Comparison of ENCODE assay signal across 20 cellular contexts in the genomic region with DNA sequence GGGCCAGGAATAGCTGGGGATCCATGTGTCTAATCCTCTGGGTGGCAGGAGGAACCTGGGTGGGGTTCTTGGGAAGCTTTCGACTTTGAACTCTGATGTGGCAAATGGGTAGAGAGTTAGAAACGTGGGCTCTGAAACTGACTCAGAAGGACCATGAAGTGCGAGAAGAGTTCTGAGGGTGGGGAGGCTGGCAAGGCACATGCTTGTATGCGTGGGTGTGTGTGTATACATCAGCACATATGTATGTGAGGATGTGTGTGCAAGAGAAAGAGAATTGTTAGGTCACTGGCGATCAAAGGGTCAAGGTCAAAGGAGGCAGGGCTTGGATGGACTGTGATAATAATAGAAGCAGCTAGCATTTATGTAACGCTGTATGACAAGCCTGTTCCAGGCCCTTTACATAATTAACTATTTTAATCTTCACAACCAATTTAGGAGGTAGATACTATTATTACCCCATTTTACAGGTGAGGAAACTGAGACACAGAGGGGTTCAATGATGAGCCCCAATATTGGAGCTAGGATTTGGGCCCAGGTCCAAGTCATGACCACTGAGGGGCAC.
DNase-seq lines count a peak whose midpoint lies in the region; ATAC-seq, FAIRE-seq and TF ChIP-seq lines count a peak whose summit lies in the region.
"Had no signal": no experiment of that assay in that cellular context is flagged by ENCODE, and none has a peak within 500 bp of the region (broad histone marks: within the 10 kb centered on the region; RNA-seq: fewer than 3 reads in every experiment).

No MANE protein-coding gene starts in this region.

- TF ChIP-seq CTCF in HepG2 (CRISPR knock-in tag; IDR thresholded peaks at IDR 0.05) (no peak), right lobe of liver (IDR thresholded peaks at IDR 0.05) (no peak), H1 (IDR thresholded peaks at IDR 0.05; ENCODE audit: control extremely low read depth in 1 of 3, insufficient read depth in 1 of 3, low read depth in 1 of 3, low read length in 3 of 3) (no peak)

- H4K8ac ChIP-seq in H1 (ENCODE audit: extremely low read depth, insufficient read depth, low read length) = no peak overlapping the region

- peak overlapping the region; percentile 31 for H3K27ac Mint-ChIP-seq in stimulated activated naive B cell treated with anti-CD40 and anti-IgM and Interleukin-4, amounts not matched to agents 10 μg/mL and 1 μg/mL and 100 μg/mL, for 72 hours
- H3K27ac Mint-ChIP-seq: CD8-positive, alpha-beta memory T cell had no signal

- H3K27ac ChIP-seq in HepG2 (ENCODE audit: extremely low read length, insufficient read depth, low read length) = no peak overlapping the region
- H3K27ac ChIP-seq in right lobe of liver = no peak overlapping the region
- H3K27ac ChIP-seq in H1 (ENCODE audit: low read depth, low read length) = no peak overlapping the region
- H3K27ac ChIP-seq: A549, BLaER1, SK-N-MC had no signal

- H4K20me1 ChIP-seq in HepG2 (ENCODE audit: insufficient read depth, low read length) (no peaks in the 10 kb centered on the region), H1 (replicated peaks in 1 of 2; ENCODE audit: control insufficient read depth in 1 of 2, insufficient read depth in 2 of 2, low read length in 2 of 2) (no peaks in the 10 kb centered on the region)
- H4K20me1 ChIP-seq: BLaER1 had no signal

- BruUV-seq in HepG2 (replicated peaks; lab: Mats Ljungman, UMichigan) = no TSS peak

- peaks cover 0 to 7% of the 10 kb centered on the region in 2 donors for H3K4me1 Mint-ChIP-seq in stimulated activated naive B cell treated with anti-CD40 and anti-IgM and Interleukin-4, amounts not matched to agents 10 μg/mL and 1 μg/mL and 100 μg/mL, for 72 hours

- H3K9me3 ChIP-seq in HepG2 (ENCODE audit: low read length) (no peaks in the 10 kb centered on the region), right lobe of liver (no peaks in the 10 kb centered on the region), MG63 (no peaks in the 10 kb centered on the region), H1 (ENCODE audit: insufficient read depth in 2 of 2, low read depth in 1 of 2, low read length in 1 of 2) (no peaks in the 10 kb centered on the region)
- H3K9me3 ChIP-seq: A549, BLaER1 had no signal

- H3K4me1 ChIP-seq in HepG2 (ENCODE audit: insufficient read depth, low read length) = no peaks in the 10 kb centered on the region
- no peaks in the 10 kb centered on the region for H3K4me1 ChIP-seq in right lobe of liver
- H3K4me1 ChIP-seq in H1 (replicated peaks in 1 of 4; ENCODE audit: control insufficient read depth in 3 of 4, insufficient read depth in 4 of 4, low read length in 3 of 4) = peaks cover 0 to 12% (median 7%) of the 10 kb centered on the region in 4 experiments; a peak in 6 of 7 replicates
- H3K4me1 ChIP-seq: A549, BLaER1 had no signal

- no peak for ATAC-seq in HepG2
- ATAC-seq in right lobe of liver = no peak
- no peak for ATAC-seq in stimulated activated naive B cell treated with anti-CD40 and anti-IgM and Interleukin-4, amounts not matched to agents 10 μg/mL and 1 μg/mL and 100 μg/mL, for 72 hours (replicated peaks)
- no peak for ATAC-seq in HG03025 (IDR thresholded peaks at IDR 0.05; ENCODE audit: low FRiP score, unreplicated experiment)
- no peak for ATAC-seq in GM18867 (IDR thresholded peaks at IDR 0.05; ENCODE audit: unreplicated experiment)
- ATAC-seq: A549 had no signal

- no peak overlapping the region for H3K18ac ChIP-seq in H1 (ENCODE audit: extremely low read depth, low read length)

- intact Hi-C loops in HepG2 (cut with micrococcal nuclease; ENCODE audit: unreplicated experiment) = no loop called here
- intact Hi-C loops in right lobe of liver (cut with DNase I) = no loop called here

- no peak overlapping the region; the same call in 1 of the 2 replicates for H2BK20ac ChIP-seq in H1 (ENCODE audit: low read length)

- H3K4me3 ChIP-seq in HepG2 (replicated peaks in 1 of 3; ENCODE audit: insufficient read depth in 1 of 3, low read depth in 2 of 3, low read length in 3 of 3) (no peak overlapping the region), right lobe of liver (no peak overlapping the region), MG63 (no peak overlapping the region), H1 (ENCODE audit: extremely low read depth in 1 of 4, insufficient read depth in 2 of 4, low read depth in 3 of 4, low read length in 4 of 4) (no peak overlapping the region)
- H3K4me3 ChIP-seq: A549, BLaER1, SK-N-MC had no signal

- no peaks in the 10 kb centered on the region for H3K79me1 ChIP-seq in H1 (ENCODE audit: low read depth, low read length)

- no peak overlapping the region for H3K4me3 Mint-ChIP-seq in stimulated activated naive B cell treated with anti-CD40 and anti-IgM and Interleukin-4, amounts not matched to agents 10 μg/mL and 1 μg/mL and 100 μg/mL, for 72 hours
- H3K4me3 Mint-ChIP-seq: CD8-positive, alpha-beta memory T cell had no signal

- H3K4me2 ChIP-seq in HepG2 (ENCODE audit: low read depth, low read length) (no peak overlapping the region), H1 (ENCODE audit: insufficient read depth in 1 of 2, low read depth in 2 of 2, low read length in 2 of 2) (no peak overlapping the region)
- H3K4me2 ChIP-seq: A549, BLaER1 had no signal

- no peak overlapping the region for H2BK120ac ChIP-seq in H1 (replicated peaks; ENCODE audit: low read depth, low read length)

- H3K79me2 ChIP-seq in HepG2 (ENCODE audit: insufficient read depth, low read length) (no peaks in the 10 kb centered on the region), H1 (ENCODE audit: control insufficient read depth in 1 of 2, insufficient read depth in 2 of 2, low read length in 2 of 2) (no peaks in the 10 kb centered on the region)

- in situ Hi-C loops in HepG2 (cut with HindIII; ENCODE audit: extremely low pct_ligation_motif_present, low pct_unique_long_range_greater_than_20kb) = no loop called here

- no peak overlapping the region for H3K23ac ChIP-seq in H1 (ENCODE audit: insufficient read length)

- no peak overlapping the region for H3K9ac ChIP-seq in HepG2 (ENCODE audit: insufficient read depth, low read depth, low read length)
- H3K9ac ChIP-seq in H1 (replicated peaks in 1 of 4; ENCODE audit: extremely low read depth in 1 of 4, low read depth in 3 of 4, low read length in 3 of 4) = no peak overlapping the region
- H3K9ac ChIP-seq: BLaER1 had no signal

- no peak overlapping the region; the same call in 1 of the 2 replicates for H2AK5ac ChIP-seq in H1 (ENCODE audit: low read depth, low read length)

- H2BK15ac ChIP-seq in H1 (ENCODE audit: low read length) = peak overlapping the region; percentile 54; the same call in 1 of the 2 replicates

- H3K27me3 Mint-ChIP-seq in stimulated activated naive B cell treated with anti-CD40 and anti-IgM and Interleukin-4, amounts not matched to agents 10 μg/mL and 1 μg/mL and 100 μg/mL, for 72 hours = peaks cover 54 to 74% of the 10 kb centered on the region in 2 donors

- FAIRE-seq in HepG2 (lab: Jason Lieb, UNC) (no peak), H1 (lab: Jason Lieb, UNC) (no peak)
- FAIRE-seq: A549, H54 had no signal

- H3K36me3 ChIP-seq in HepG2 (replicated peaks in 1 of 2; ENCODE audit: control insufficient read depth in 1 of 2, insufficient read depth in 2 of 2, low read length in 2 of 2) (no peaks in the 10 kb centered on the region), right lobe of liver (no peaks in the 10 kb centered on the region), MG63 (no peaks in the 10 kb centered on the region), H1 (ENCODE audit: control insufficient read depth in 2 of 4, insufficient read depth in 4 of 4, low read length in 3 of 4) (no peaks in the 10 kb centered on the region)
- H3K36me3 ChIP-seq: BLaER1 had no signal

- H4K5ac ChIP-seq in H1 (ENCODE audit: insufficient read length, low read depth, low read length) = no peak overlapping the region

- TF ChIP-seq EP300 in HepG2 (IDR thresholded peaks at IDR 0.05; ENCODE audit: low read depth in 2 of 2, low read length in 2 of 2) (no peak), HepG2 (CRISPR knock-in tag; IDR thresholded peaks at IDR 0.05; ENCODE audit: borderline replicate concordance) (no peak), H1 (IDR thresholded peaks at IDR 0.05; ENCODE audit: borderline replicate concordance in 1 of 2, low read depth in 2 of 2, low read length in 2 of 2) (no peak)

- no peak overlapping the region; the same call in 1 of the 2 replicates for H2BK5ac ChIP-seq in H1 (ENCODE audit: low read depth, low read length)

- H2AFZ ChIP-seq in HepG2 (ENCODE audit: low read length) (no peak overlapping the region), H1 (ENCODE audit: low read length) (no peak overlapping the region)

- H3K4ac ChIP-seq in H1 (replicated peaks; ENCODE audit: insufficient read length, low read depth, low read length) = no peak overlapping the region

- no peak for TF ChIP-seq POLR2A in HepG2 (IDR thresholded peaks at IDR 0.05; ENCODE audit: insufficient read depth in 1 of 2, low read depth in 2 of 2, low read length in 2 of 2)
- TF ChIP-seq POLR2A in right lobe of liver (IDR thresholded peaks at IDR 0.05) = no peak
- no peak for TF ChIP-seq POLR2A in H1 (IDR thresholded peaks at IDR 0.05; ENCODE audit: control extremely low read depth in 1 of 2, low read depth in 2 of 2, low read length in 2 of 2)

- POLR2A ChIA-PET in HepG2 (lab: Yijun Ruan, JAX) (no interaction called here), H1 (lab: Charles Lee; ENCODE audit: partially characterized antibody) (interaction anchor here (0.9 to 1.1 kb wide), 2 partner anchors 9 to 102 kb away, joined by 3 read pairs; no protein-coding TSS in a partner anchor)

- TF ChIP-seq RAD21 in HepG2 (CRISPR knock-in tag; IDR thresholded peaks at IDR 0.05) (no peak), H1 (IDR thresholded peaks at IDR 0.05 in 1 of 2, conservative IDR thresholded peaks at IDR 0.05 in 1 of 2; ENCODE audit: low read depth in 2 of 2, low read length in 2 of 2) (no peak)

- no peak overlapping the region for H4K91ac ChIP-seq in H1 (replicated peaks; ENCODE audit: insufficient read length, low read length)

- no peak overlapping the region for H3K14ac ChIP-seq in H1 (ENCODE audit: insufficient read length)

- H3K23me2 ChIP-seq in H1 (ENCODE audit: low read depth, low read length) = no peaks in the 10 kb centered on the region

- H3K27me3 ChIP-seq in HepG2 (ENCODE audit: control insufficient read depth in 1 of 2, insufficient read depth in 2 of 2, low read length in 2 of 2) (peaks cover 8 to 35% of the 10 kb centered on the region in 2 experiments; a peak in 4 of 5 replicates), right lobe of liver (no peaks in the 10 kb centered on the region), MG63 (no peaks in the 10 kb centered on the region), H1 (replicated peaks in 1 of 4; ENCODE audit: control insufficient read depth in 3 of 4, extremely low read depth in 1 of 4, insufficient read depth in 3 of 4, low read length in 3 of 4) (peaks cover 2 to 26% (median 15%) of the 10 kb centered on the region in 4 experiments; a peak in 6 of 7 replicates)
- H3K27me3 ChIP-seq: BLaER1 had no signal

- no peaks in the 10 kb centered on the region for H3K36me3 Mint-ChIP-seq in stimulated activated naive B cell treated with anti-CD40 and anti-IgM and Interleukin-4, amounts not matched to agents 10 μg/mL and 1 μg/mL and 100 μg/mL, for 72 hours
- H3K36me3 Mint-ChIP-seq: CD8-positive, alpha-beta memory T cell had no signal

- DNase-seq in HepG2 (ENCODE audit: low spot score) (peak; percentile 18), right lobe of liver (no peak), MG63 (peak; percentile 47), H1 (ENCODE audit: low read depth in 1 of 2, low spot score in 2 of 2) (no peak)
- DNase-seq in stimulated activated naive B cell treated with anti-CD40 and anti-IgM and Interleukin-4, amounts not matched to agents 10 μg/mL and 1 μg/mL and 100 μg/mL, for 72 hours = no peak
- DNase-seq in stimulated activated CD4-positive, alpha-beta T cell treated with anti-CD3 and anti-CD28 coated beads, Interleukin-2, amount 100 ng/mL, for 24 hours = no peak
- DNase-seq: CD8-positive, alpha-beta memory T cell; DMS53; NCI-H1105; NCI-H1694; NCI-H2081 treated with DMSO at 0.1 percent for 48 hours; NK-92 treated with Interleukin-12 subunit alpha and Interleukin-12 subunit beta, amount 100 ng/mL, for 24 hours; OCI-M1; SHP77 had no signal

- CTCF ChIA-PET in HepG2 (lab: Yijun Ruan, JAX; ENCODE audit: low intra/inter-chr PET ratio, low total read pairs) = no interaction called here
- CTCF ChIA-PET in H1 (lab: Charles Lee; ENCODE audit: partially characterized antibody) = interaction anchor here (0.8 to 2.7 kb wide), 13 partner anchors 8 to 371 kb away, joined by 3 to 22 read pairs (median 4); no protein-coding TSS in a partner anchor

- WGBS in HepG2 (ENCODE audit: low lambda C conversion rate) = 5% methylated on average over 6 of the region's 6 CpGs
- WGBS in right lobe of liver (ENCODE audit: insufficient coverage, low coverage, low lambda C conversion rate, missing lambda C conversion rate) = 60% methylated on average over 6 of the region's 6 CpGs
- WGBS in H1 (ENCODE audit: extremely low coverage in 1 of 2, insufficient coverage in 1 of 2, insufficient read length in 1 of 2, insufficient replicate concordance in 2 of 2, low coverage in 1 of 2, low lambda C conversion rate in 2 of 2, missing lambda C conversion rate in 1 of 2), 2 experiments = 78% methylated on average over 6 of the region's 6 CpGs; no CpG with 5 or more reads in 1 of the 2 experiments

- H2BK12ac ChIP-seq in H1 (ENCODE audit: low read depth, low read length) = no peak overlapping the region; the same call in 1 of the 2 replicates

- no peaks in the 10 kb centered on the region for H3K9me3 Mint-ChIP-seq in stimulated activated naive B cell treated with anti-CD40 and anti-IgM and Interleukin-4, amounts not matched to agents 10 μg/mL and 1 μg/mL and 100 μg/mL, for 72 hours
- H3K9me3 Mint-ChIP-seq: CD8-positive, alpha-beta memory T cell had no signal

- H3K56ac ChIP-seq in H1 (replicated peaks; ENCODE audit: insufficient read length, low read depth, low read length) = no peak overlapping the region

Comparison
In these comparisons a context has a peak if more than half of its experiments do, and no peak if none do; other contexts are left out.
1. DNase-seq: peak in HepG2 (single experiment) and MG63 (single experiment); none in right lobe of liver (0 of 3), H1 (0 of 2), stimulated activated naive B cell treated with anti-CD40 and anti-IgM and Interleukin-4, amounts not matched to agents 10 μg/mL and 1 μg/mL and 100 μg/mL, for 72 hours (single experiment) and stimulated activated CD4-positive, alpha-beta T cell treated with anti-CD3 and anti-CD28 coated beads, Interleukin-2, amount 100 ng/mL, for 24 hours (0 of 2).